Comparison of ENCODE assay signal across 7 cellular contexts in genomic region chr12:6829532-6830220, GRCh38. TPM values are rescaled to one million over a fixed set of nuclear protein-coding genes. Genes with fewer than 3 reads are reported as not detected.
DNase-seq lines count a peak whose midpoint lies in the region; ATAC-seq and TF ChIP-seq lines count a peak whose summit lies in the region.

No MANE protein-coding gene starts in this region.

- H3K27me3 ChIP-seq in foreskin keratinocyte (peaks cover 2% of the 10 kb centered on the region), sigmoid colon (no peaks in the 10 kb centered on the region)

- H3K36me3 Mint-ChIP-seq in T-helper 17 cell (ENCODE audit: low read depth): peaks cover 6% of the 10 kb centered on the region

- peak overlapping the region; percentile 92 for H3K27ac Mint-ChIP-seq in T-helper 17 cell

- peak overlapping the region; percentile 47 for H3K4me3 ChIP-seq in HEK293 (ENCODE audit: low read depth, low read length)
- H3K4me3 ChIP-seq in sigmoid colon: peak overlapping the region; percentile 69 to 97 (median 82)

- H3K27me3 Mint-ChIP-seq in T-helper 17 cell: peaks cover 49% of the 10 kb centered on the region

- H3K4me1 Mint-ChIP-seq in T-helper 17 cell: peaks cover 21% of the 10 kb centered on the region

- ATAC-seq in T-helper 17 cell (no peak), foreskin keratinocyte (peak; percentile 29), HG02610 (IDR thresholded peaks at IDR 0.05; ENCODE audit: unreplicated experiment) (no peak), GM19463 (IDR thresholded peaks at IDR 0.05; ENCODE audit: unreplicated experiment) (no peak)

- CTCF ChIA-PET in HEK293 (lab: Yijun Ruan, JAX): interaction anchor here (0.6 to 3.0 kb wide), 5 partner anchors 42 to 116 kb away, joined by 3 to 10 read pairs (median 3); partner anchors contain the start of gene MLF2

- no peak for TF ChIP-seq POLR2A in sigmoid colon (IDR thresholded peaks at IDR 0.05)

- H3K4me3 Mint-ChIP-seq in T-helper 17 cell: peak overlapping the region; percentile 95

- no peaks in the 10 kb centered on the region for H3K9me3 ChIP-seq in HEK293 (ENCODE audit: control insufficient read depth, insufficient read depth, low read depth, low read length)
- H3K9me3 ChIP-seq in T-helper 17 cell (ENCODE audit: control insufficient read depth, low read length, poor library complexity, severe bottlenecking): no peaks in the 10 kb centered on the region
- no peaks in the 10 kb centered on the region for H3K9me3 ChIP-seq in sigmoid colon

- H3K36me3 ChIP-seq in HEK293 (ENCODE audit: control insufficient read depth in 2 of 2, insufficient read depth in 1 of 2, low read length in 2 of 2): peaks cover 6 to 44% of the 10 kb centered on the region in 2 experiments
- peaks cover 0 to 31% (median 6%) of the 10 kb centered on the region in 4 donors for H3K36me3 ChIP-seq in sigmoid colon

- WGBS in sigmoid colon, 2 donors: 19 to 49% methylated on average over 19 of the region's 19 CpGs

- no peak for DNase-seq in T-helper 17 cell
- DNase-seq in foreskin keratinocyte: peak in 1 of 2 donors; percentile 53
- DNase-seq in sigmoid colon: no peak
- no peak for DNase-seq in H4 (ENCODE audit: low spot score)

- POLR2A ChIA-PET in HEK293 (lab: Yijun Ruan, JAX): interaction anchor here (0.8 to 6.0 kb wide), 12 partner anchors 9 to 77 kb away, joined by 3 to 55 read pairs (median 4); partner anchors contain the start of genes CDCA3, MLF2, PTMS and SPSB2

- TF ChIP-seq CTCF in HEK293 (tag by site-specific recombination; IDR thresholded peaks at IDR 0.05): peak; percentile 63; the same call in 1 of the 2 replicates
- peak; percentile 31 for TF ChIP-seq CTCF in foreskin keratinocyte (conservative IDR thresholded peaks at IDR 0.05)
- TF ChIP-seq CTCF in sigmoid colon (IDR thresholded peaks at IDR 0.05): peak in 1 of 4 experiments; percentile 21

- intact Hi-C loops in sigmoid colon (cut with DNase I): loop anchor here (5.0 kb wide), 2 partner anchors 62 to 212 kb away; partner anchors contain the start of gene PTMS

- H3K4me1 ChIP-seq in HEK293 (ENCODE audit: control insufficient read depth, insufficient read depth, low read length) (no peaks in the 10 kb centered on the region), foreskin keratinocyte (no peaks in the 10 kb centered on the region), sigmoid colon (peaks cover 3 to 56% (median 38%) of the 10 kb centered on the region in 4 donors)

- no peak for TF ChIP-seq EP300 in sigmoid colon (IDR thresholded peaks at IDR 0.05)

- H3K27ac ChIP-seq in HEK293 (ENCODE audit: extremely low read depth, low read depth, low read length) (peak overlapping the region; percentile 86; the same call in 1 of the 2 replicates), foreskin keratinocyte (no peak overlapping the region), sigmoid colon (peak overlapping the region; percentile 80 to 91 (median 86))

TF ChIP-seq in HEK293, 187 proteins besides CTCF, POLR2A, EP300 and RAD21:
- TF ChIP-seq GLIS1 (tag by site-specific recombination; IDR thresholded peaks at IDR 0.05): peak; percentile 10
- TF ChIP-seq ZSCAN30 (tag by site-specific recombination; IDR thresholded peaks at IDR 0.05): peak; percentile 65; the same call in 1 of the 2 replicates
- TF ChIP-seq ZBTB48 (tag by site-specific recombination; IDR thresholded peaks at IDR 0.05): 0 out of 2 replicates have a peak, but pooled peaks have one; percentile 41
- peak; percentile 92 for TF ChIP-seq MZF1 (tag by site-specific recombination; IDR thresholded peaks at IDR 0.05; ENCODE audit: borderline replicate concordance)
- no peak for TF ChIP-seq GLI4 (tag by site-specific recombination; IDR thresholded peaks at IDR 0.05)
- TF ChIP-seq ZNF585B (tag by site-specific recombination; IDR thresholded peaks at IDR 0.05): peak; percentile 76
- TF ChIP-seq ZEB2 (tag by site-specific recombination; IDR thresholded peaks at IDR 0.05): 0 out of 2 replicates have a peak, but pooled peaks have one; percentile 44
- peak; percentile 43 for TF ChIP-seq GLIS2 (tag by site-specific recombination; IDR thresholded peaks at IDR 0.05)
- TF ChIP-seq ZNF600 (tag by site-specific recombination; IDR thresholded peaks at IDR 0.05): no peak
TF ChIP-seq in HEK293: peak in this region for 7.

RNA-seq across cellular contexts. Expression of gene P3H3, which starts 1.5 kb away (rescaled TPM):
- 1 to 10 TPM in 1 of 2 donors, under 1 TPM in 1; 0.97 to 1.3 TPM for total RNA-seq in T-helper 17 cell
- total RNA-seq in foreskin keratinocyte: 33.4 and 35.0 TPM in 2 replicates
- polyA plus RNA-seq in foreskin keratinocyte: 41.4 and 42.6 TPM in 2 replicates
- total RNA-seq in sigmoid colon: 10 to 100 TPM; 16.4 to 69.8 (median 20.5) TPM
- 1 to 10 TPM in 2 of 3 donors, under 1 TPM in 1; 0.60 to 6.0 (median 1.2) TPM for polyA plus RNA-seq in sigmoid colon
- total RNA-seq in H4 (2014; rRNA removed; shearing (Covaris generic)): 29.5 and 35.2 TPM in 2 replicates

RNA-seq across cellular contexts. Expression of gene GPR162, which starts 8.1 kb away (rescaled TPM):
- total RNA-seq in T-helper 17 cell (under 1 TPM in 1 of 2 donors, not detected in 1; 0.63 TPM), foreskin keratinocyte (0.14 and 0.21 TPM in 2 replicates), sigmoid colon (10 to 100 TPM in 2 of 4 donors, 1 to 10 TPM in 2; 6.4 to 16.1 (median 10.2) TPM)
- polyA plus RNA-seq in foreskin keratinocyte (0.13 and 0.24 TPM in 2 replicates), sigmoid colon (1 to 10 TPM; 1.2 to 7.6 (median 1.8) TPM)
- total RNA-seq in H4 (2014; rRNA removed; shearing (Covaris generic)): 8.5 and 13.8 TPM in 2 replicates

RNA-seq across cellular contexts. Expression of gene GNB3, which starts 11.0 kb away (rescaled TPM):
- total RNA-seq in T-helper 17 cell: under 1 TPM; 0.26 to 0.45 TPM
- 2.1 and 2.9 TPM in 2 replicates for total RNA-seq in foreskin keratinocyte
- 3.0 and 4.1 TPM in 2 replicates for polyA plus RNA-seq in foreskin keratinocyte
- total RNA-seq in sigmoid colon: 1 to 10 TPM in 3 of 4 donors, under 1 TPM in 1; 0.36 to 8.9 (median 2.2) TPM
- polyA plus RNA-seq in sigmoid colon: 1 to 10 TPM in 2 of 3 donors, under 1 TPM in 1; 0.46 to 1.2 (median 1.1) TPM
- 0.12 and 1.0 TPM in 2 replicates for total RNA-seq in H4 (2014; rRNA removed; shearing (Covaris generic))

RNA-seq across cellular contexts. Expression of gene CDCA3, which starts 21.4 kb away (rescaled TPM):
- under 1 TPM; 0.65 to 0.87 TPM for total RNA-seq in T-helper 17 cell
- 38.0 and 47.5 TPM in 2 replicates for total RNA-seq in foreskin keratinocyte
- 39.9 and 57.6 TPM in 2 replicates for polyA plus RNA-seq in foreskin keratinocyte
- 1 to 10 TPM in 1 of 4 donors, under 1 TPM in 3; 0.33 to 2.8 (median 0.45) TPM for total RNA-seq in sigmoid colon
- polyA plus RNA-seq in sigmoid colon: 10 to 100 TPM in 1 of 3 donors, 1 to 10 TPM in 2; 4.8 to 31.2 (median 8.6) TPM
- 75.3 and 101 TPM in 2 replicates for total RNA-seq in H4 (2014; rRNA removed; shearing (Covaris generic))

RNA-seq across cellular contexts. Expression of gene USP5, which starts 22.3 kb away (rescaled TPM):
- total RNA-seq in T-helper 17 cell (10 to 100 TPM; 65.7 to 76.1 TPM), foreskin keratinocyte (80.9 and 83.5 TPM in 2 replicates), sigmoid colon (10 to 100 TPM; 37.1 to 44.7 (median 41.5) TPM)
- polyA plus RNA-seq in foreskin keratinocyte (61.4 and 66.4 TPM in 2 replicates), sigmoid colon (10 to 100 TPM; 25.4 to 51.5 (median 26.4) TPM)
- 86.2 and 91.4 TPM in 2 replicates for total RNA-seq in H4 (2014; rRNA removed; shearing (Covaris generic))

Comparison
In these comparisons a context has a peak if more than half of its experiments do, and no peak if none do; other contexts are left out.
1. RNA of gene P3H3, which starts 1.5 kb away (total RNA-seq): 33.4 to 35.0 TPM in foreskin keratinocyte, 29.5 to 35.2 TPM in H4 and 16.4 to 69.8 TPM in sigmoid colon; 0.97 to 1.3 TPM in T-helper 17 cell; every median in the first group is over 4 times any median in the second.